ENCODE assay signal across 26 cellular contexts in the genomic region with DNA sequence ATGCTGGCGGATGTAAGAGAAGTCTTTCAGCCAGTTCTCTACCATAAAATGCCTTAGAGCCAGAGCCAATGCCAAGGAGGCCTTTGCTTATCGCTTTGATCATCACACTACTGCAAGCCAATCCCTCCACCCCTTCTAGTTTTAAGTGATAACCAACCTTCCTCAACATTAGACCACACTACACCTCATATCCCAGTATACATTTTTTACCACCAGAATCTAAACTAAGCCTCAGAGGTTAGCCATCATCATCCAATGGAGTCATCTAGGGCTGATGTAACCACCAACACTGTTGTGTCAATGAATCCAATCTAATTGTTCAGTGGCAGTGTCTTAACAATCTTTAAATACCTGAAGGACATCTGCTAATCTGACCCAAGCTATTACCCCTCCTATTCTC. TPM values are rescaled to one million over a fixed set of nuclear protein-coding genes. Genes with fewer than 3 reads are reported as not detected.
DNase-seq lines count a peak whose midpoint lies in the region; ATAC-seq, FAIRE-seq and TF ChIP-seq lines count a peak whose summit lies in the region.
"Had no signal": no experiment of that assay in that cellular context is flagged by ENCODE, and none has a peak within 500 bp of the region (broad histone marks: within the 10 kb centered on the region; RNA-seq: fewer than 3 reads in every experiment).

No MANE protein-coding gene starts in this region.

- in situ Hi-C loops in IMR-90 (cut with MboI; ENCODE audit: low sequenced_read_pairs): no loop called here
- in situ Hi-C loops in K562 (cut with MboI): no loop called here

- peaks cover 19 to 37% of the 10 kb centered on the region in 2 experiments for H3K79me1 ChIP-seq in IMR-90 (ENCODE audit: low read depth in 1 of 2, low read length in 2 of 2)

- no peak overlapping the region for H3K14ac ChIP-seq in IMR-90 (replicated peaks; ENCODE audit: low read depth, low read length)

- H3K4me1 Mint-ChIP-seq in activated T-cell treated with anti-CD3 and anti-CD28 coated beads, Interleukin-2, amount 50 U/mL, for 24 hours (ENCODE audit: low read depth): peaks cover 54% of the 10 kb centered on the region
- H3K4me1 Mint-ChIP-seq in stimulated activated memory B cell treated with anti-CD40 and anti-IgM and Interleukin-4, amounts not matched to agents 10 μg/mL and 1 μg/mL and 100 μg/mL, for 72 hours: peaks cover 57% of the 10 kb centered on the region

- H3K9me3 ChIP-seq in IMR-90 (ENCODE audit: control insufficient read depth, insufficient read depth, low read length) (no peaks in the 10 kb centered on the region), K562 (replicated peaks; ENCODE audit: control insufficient read depth, insufficient read depth, low read depth, low read length) (no peaks in the 10 kb centered on the region)
- H3K9me3 ChIP-seq: A549, BLaER1, Caco-2, heart right ventricle had no signal

- H2BK15ac ChIP-seq in IMR-90 (ENCODE audit: low read depth, low read length): no peak overlapping the region

- H3K27me3 ChIP-seq in IMR-90 (ENCODE audit: control insufficient read depth, insufficient read depth, low read length) (no peaks in the 10 kb centered on the region), K562 (ENCODE audit: control insufficient read depth in 2 of 2, insufficient read depth in 2 of 2, low read length in 2 of 2) (no peaks in the 10 kb centered on the region)
- H3K27me3 ChIP-seq: BLaER1, heart right ventricle had no signal

- peak overlapping the region; percentile 4 for H3K27ac Mint-ChIP-seq in activated T-cell treated with anti-CD3 and anti-CD28 coated beads, Interleukin-2, amount 50 U/mL, for 24 hours
- H3K27ac Mint-ChIP-seq in stimulated activated memory B cell treated with anti-CD40 and anti-IgM and Interleukin-4, amounts not matched to agents 10 μg/mL and 1 μg/mL and 100 μg/mL, for 72 hours: peak overlapping the region; percentile 2
- H3K27ac Mint-ChIP-seq: activated CD4-positive, alpha-beta T cell treated with anti-CD3 and anti-CD28 coated beads, Interleukin-2, amount 10 ng/mL, durations not matched to agents 7 days and 5 days; activated naive CD4-positive, alpha-beta T cell treated with anti-CD3 and anti-CD28 coated beads for 36 hours had no signal

- peaks cover 15% of the 10 kb centered on the region; the same call in 1 of the 2 replicates for H4K20me1 ChIP-seq in IMR-90 (ENCODE audit: insufficient read depth, low read length)
- H4K20me1 ChIP-seq in K562 (replicated peaks; ENCODE audit: control insufficient read depth, insufficient read depth, low read length): 0 out of 2 replicates have a peak, but pooled peaks cover 3% of the 10 kb centered on the region

- H2AFZ ChIP-seq in IMR-90 (replicated peaks; ENCODE audit: low read length, poor library complexity) (no peak overlapping the region), K562 (ENCODE audit: low read depth, low read length) (no peak overlapping the region)

- H3K36me3 ChIP-seq in IMR-90 (ENCODE audit: control insufficient read depth, insufficient read depth, low read length) (no peaks in the 10 kb centered on the region), K562 (ENCODE audit: control insufficient read depth, insufficient read depth, low read length) (peaks cover 30% of the 10 kb centered on the region)

- peaks cover 73% of the 10 kb centered on the region for H3K36me3 Mint-ChIP-seq in activated T-cell treated with anti-CD3 and anti-CD28 coated beads, Interleukin-2, amount 50 U/mL, for 24 hours (ENCODE audit: low read depth)
- H3K36me3 Mint-ChIP-seq in stimulated activated memory B cell treated with anti-CD40 and anti-IgM and Interleukin-4, amounts not matched to agents 10 μg/mL and 1 μg/mL and 100 μg/mL, for 72 hours: peaks cover 33% of the 10 kb centered on the region

- peaks cover 4% of the 10 kb centered on the region; the same call in 1 of the 2 replicates for H3K9me1 ChIP-seq in IMR-90 (ENCODE audit: insufficient read depth, low read length)
- H3K9me1 ChIP-seq in K562 (ENCODE audit: control insufficient read depth, insufficient read depth, low read length): no peaks in the 10 kb centered on the region

- TF ChIP-seq RAD21 in IMR-90 (IDR thresholded peaks at IDR 0.05; ENCODE audit: low read length): no peak
- TF ChIP-seq RAD21 in K562 (CRISPR knock-in tag; conservative IDR thresholded peaks at IDR 0.05 in 1 of 2, IDR thresholded peaks at IDR 0.05 in 1 of 2): no peak

- no peak for TF ChIP-seq EP300 in K562 (IDR thresholded peaks at IDR 0.05; ENCODE audit: low read length)

- dilution Hi-C loops in IMR-90 (cut with HindIII; ENCODE audit: low sequenced_read_pairs, unreplicated experiment): no loop called here

- TF ChIP-seq POLR2A in IMR-90 (IDR thresholded peaks at IDR 0.05; ENCODE audit: low read depth, low read length) (no peak), K562 (conservative IDR thresholded peaks at IDR 0.05) (no peak)

- no peak overlapping the region for H4K91ac ChIP-seq in IMR-90 (ENCODE audit: insufficient read depth, low read depth, low read length)

- FAIRE-seq in K562 (lab: Jason Lieb, UNC): no peak
- FAIRE-seq: A549, H54 had no signal

- H4K5ac ChIP-seq in IMR-90 (ENCODE audit: low read depth, low read length): no peak overlapping the region

- CTCF ChIA-PET in IMR-90 (lab: Yijun Ruan, JAX) (no interaction called here), K562 (lab: Yijun Ruan, JAX; ENCODE audit: low intra/inter-chr PET ratio) (no interaction called here)

- no peak overlapping the region for H3K23ac ChIP-seq in IMR-90 (ENCODE audit: low read depth, low read length)

- DNase-seq in activated T-cell treated with anti-CD3 and anti-CD28 coated beads, Interleukin-2, amount 50 U/mL, for 24 hours: no peak
- no peak for DNase-seq in activated T-cell treated with anti-CD3 and anti-CD28 coated beads, Interleukin-2, amount 50 U/mL, for 48 hours
- DNase-seq in IMR-90 (peak; percentile 6), K562 (ENCODE audit: extremely low read depth in 1 of 4, low spot score in 3 of 4) (no peak), NCI-H2227 treated with DMSO at 0.1 percent for 48 hours (lab: John Stamatoyannopoulos, UW) (no peak), pons (ENCODE audit: low spot score) (no peak)
- DNase-seq: activated CD4-positive, alpha-beta T cell treated with anti-CD3 and anti-CD28 coated beads, Interleukin-2, amount 10 ng/mL, durations not matched to agents 7 days and 5 days; activated naive CD4-positive, alpha-beta T cell treated with anti-CD3 and anti-CD28 coated beads for 36 hours; Caco-2; DMS79; heart right ventricle; left cardiac atrium; NCI-H1694; NCI-H2171; NCI-H526; nucleus accumbens; stimulated activated CD8-positive, alpha-beta memory T cell treated with anti-CD3 and anti-CD28 coated beads, Interleukin-4, amount 100 ng/mL, for 48 hours; substantia nigra had no signal

- H2BK20ac ChIP-seq in IMR-90 (ENCODE audit: low read depth, low read length): no peak overlapping the region

- no peaks in the 10 kb centered on the region for H3K9me3 Mint-ChIP-seq in activated T-cell treated with anti-CD3 and anti-CD28 coated beads, Interleukin-2, amount 50 U/mL, for 24 hours
- H3K9me3 Mint-ChIP-seq in stimulated activated memory B cell treated with anti-CD40 and anti-IgM and Interleukin-4, amounts not matched to agents 10 μg/mL and 1 μg/mL and 100 μg/mL, for 72 hours: no peaks in the 10 kb centered on the region
- H3K9me3 Mint-ChIP-seq: activated CD4-positive, alpha-beta T cell treated with anti-CD3 and anti-CD28 coated beads, Interleukin-2, amount 10 ng/mL, durations not matched to agents 7 days and 5 days; activated naive CD4-positive, alpha-beta T cell treated with anti-CD3 and anti-CD28 coated beads for 36 hours had no signal

- H2AK9ac ChIP-seq in IMR-90 (replicated peaks; ENCODE audit: low read depth, low read length, poor library complexity): no peak overlapping the region

- H3K56ac ChIP-seq in IMR-90 (ENCODE audit: extremely low read depth, insufficient read depth, low read length): no peak overlapping the region

- ATAC-seq in IMR-90 (ENCODE audit: low read depth) (no peak; the same call in 1 of the 2 replicates), K562 (no peak), GM19455 (IDR thresholded peaks at IDR 0.05; ENCODE audit: unreplicated experiment) (no peak)
- no peak for ATAC-seq in stimulated activated memory B cell treated with anti-CD40 and anti-IgM and Interleukin-4, amounts not matched to agents 10 μg/mL and 1 μg/mL and 100 μg/mL, for 72 hours
- ATAC-seq: A549, heart right ventricle, left cardiac atrium had no signal

- H2AK5ac ChIP-seq in IMR-90 (ENCODE audit: low read depth, low read length): no peak overlapping the region

- H4K8ac ChIP-seq in IMR-90 (ENCODE audit: low read depth in 2 of 2, low read length in 2 of 2): no peak overlapping the region

- H3K18ac ChIP-seq in IMR-90 (ENCODE audit: low read depth, low read length): no peak overlapping the region

- no peak overlapping the region for H3K4me2 ChIP-seq in IMR-90 (ENCODE audit: low read depth, low read length)
- H3K4me2 ChIP-seq in K562 (ENCODE audit: insufficient read depth, low read length): 0 out of 2 replicates have a peak overlapping the region, but pooled peaks have one; percentile 0
- H3K4me2 ChIP-seq: A549, BLaER1 had no signal

- no peaks in the 10 kb centered on the region for H3K27me3 Mint-ChIP-seq in activated T-cell treated with anti-CD3 and anti-CD28 coated beads, Interleukin-2, amount 50 U/mL, for 24 hours
- H3K27me3 Mint-ChIP-seq in stimulated activated memory B cell treated with anti-CD40 and anti-IgM and Interleukin-4, amounts not matched to agents 10 μg/mL and 1 μg/mL and 100 μg/mL, for 72 hours: no peaks in the 10 kb centered on the region
- H3K27me3 Mint-ChIP-seq: activated CD4-positive, alpha-beta T cell treated with anti-CD3 and anti-CD28 coated beads, Interleukin-2, amount 10 ng/mL, durations not matched to agents 7 days and 5 days had no signal

- intact Hi-C loops in IMR-90 (cut with micrococcal nuclease): no loop called here
- intact Hi-C loops in K562 (cut with micrococcal nuclease): no loop called here

- no peak overlapping the region for H3K4me3 ChIP-seq in IMR-90 (ENCODE audit: insufficient read depth, low read depth, low read length)
- no peak overlapping the region for H3K4me3 ChIP-seq in K562
- H3K4me3 ChIP-seq: A549, BLaER1, heart right ventricle, SK-N-MC had no signal

- peaks cover 78% of the 10 kb centered on the region for H3K79me2 ChIP-seq in K562 (ENCODE audit: control insufficient read depth, insufficient read depth, low read length)

- no peak overlapping the region for H3K4ac ChIP-seq in IMR-90 (ENCODE audit: low read depth, low read length)

- 100% methylated on average over 1 of the region's 2 CpGs; no CpG with 5 or more reads in 1 of the 2 experiments for WGBS in IMR-90 (ENCODE audit: extremely low coverage in 2 of 2, insufficient read length in 1 of 2), 2 experiments
- 80% methylated on average over 2 of the region's 2 CpGs for WGBS in K562 (ENCODE audit: insufficient coverage, low coverage, missing lambda C conversion rate)

- POLR2A ChIA-PET in IMR-90 (lab: Charles Lee; ENCODE audit: unreplicated experiment) (no interaction called here), K562 (lab: Yijun Ruan, JAX) (interaction anchor here (1.2 kb wide), 1 partner anchor 9 kb away, joined by 4 read pairs; no protein-coding TSS in a partner anchor)

- no peak overlapping the region for H2BK5ac ChIP-seq in IMR-90 (ENCODE audit: low read depth, low read length, poor library complexity, severe bottlenecking)

- H3K4me3 Mint-ChIP-seq in activated T-cell treated with anti-CD3 and anti-CD28 coated beads, Interleukin-2, amount 50 U/mL, for 24 hours: no peak overlapping the region
- no peak overlapping the region for H3K4me3 Mint-ChIP-seq in stimulated activated memory B cell treated with anti-CD40 and anti-IgM and Interleukin-4, amounts not matched to agents 10 μg/mL and 1 μg/mL and 100 μg/mL, for 72 hours
- H3K4me3 Mint-ChIP-seq: activated CD4-positive, alpha-beta T cell treated with anti-CD3 and anti-CD28 coated beads, Interleukin-2, amount 10 ng/mL, durations not matched to agents 7 days and 5 days; activated naive CD4-positive, alpha-beta T cell treated with anti-CD3 and anti-CD28 coated beads for 36 hours had no signal

- no peak overlapping the region for H3K27ac ChIP-seq in IMR-90 (ENCODE audit: insufficient read depth, low read length)
- no peak overlapping the region for H3K27ac ChIP-seq in K562 (ENCODE audit: extremely low read depth, low read depth, low read length)
- H3K27ac ChIP-seq: A549, BLaER1, heart right ventricle, RWPE1, SK-N-MC had no signal

- no peak overlapping the region for H2BK120ac ChIP-seq in IMR-90 (ENCODE audit: low read depth, low read length)

- H3K9ac ChIP-seq in IMR-90 (ENCODE audit: low read depth, low read length) (no peak overlapping the region), K562 (ENCODE audit: insufficient read depth in 1 of 2, low read depth in 2 of 2, low read length in 2 of 2) (no peak overlapping the region)
- H3K9ac ChIP-seq: BLaER1 had no signal

- no TSS peak for BruUV-seq in IMR-90 (replicated peaks; lab: Mats Ljungman, UMichigan)
- no TSS peak for BruUV-seq in K562 (replicated peaks; lab: Mats Ljungman, UMichigan)

- H3K4me1 ChIP-seq in IMR-90 (ENCODE audit: control insufficient read depth, insufficient read depth, low read length) (no peaks in the 10 kb centered on the region; the same call in 1 of the 2 replicates), K562 (replicated peaks in 1 of 2; ENCODE audit: control insufficient read depth in 2 of 2, insufficient read depth in 2 of 2, low read length in 2 of 2) (peaks cover 5 to 7% of the 10 kb centered on the region in 2 experiments; a peak in 4 of 5 replicates)

- TF ChIP-seq CTCF in IMR-90 (conservative IDR thresholded peaks at IDR 0.05; ENCODE audit: low read depth, low read length): no peak
- no peak for TF ChIP-seq CTCF in K562 (IDR thresholded peaks at IDR 0.05 in 2 of 3, conservative IDR thresholded peaks at IDR 0.05 in 1 of 3; ENCODE audit: insufficient read depth in 2 of 3, low read depth in 1 of 3, low read length in 3 of 3)

RNA-seq across cellular contexts. Expression of a gene that starts 6.4 kb away (rescaled TPM):
- 13.4 and 16.4 TPM in 2 replicates for total RNA-seq in IMR-90 (2012; rRNA removed)
- 5.5 and 7.3 TPM in 2 replicates for polyA plus RNA-seq in IMR-90 (2012; rRNA removed)
- polyA plus RNA-seq in IMR-90 (2012; cell fraction: cytosol; rRNA removed): 0.92 and 1.1 TPM in 2 replicates
- polyA plus RNA-seq in IMR-90 (2012; cell fraction: nucleus; rRNA removed; ENCODE audit: low replicate concordance): 3.2 and 16.5 TPM in 2 replicates
- 23.4 and 99.7 TPM in 2 replicates for total RNA-seq in K562 (2011; cell fraction: chromatin; rRNA removed; ENCODE audit: low replicate concordance)
- 12.8 and 18.8 TPM in 2 replicates for total RNA-seq in K562 (2011; cell fraction: nucleolus; rRNA removed)
- total RNA-seq in K562 (2011; cell fraction: nucleoplasm; rRNA removed): 23.4 and 26.0 TPM in 2 replicates
- 18.3 and 19.1 TPM in 2 replicates for total RNA-seq in K562 (2014; rRNA removed)
- total RNA-seq in K562 (2014; rRNA removed; fragmentation: Illumina TruSeq; extraction: Trizol): 37.7 and 42.9 TPM in 2 replicates
- 28.6 and 31.8 TPM in 2 replicates for total RNA-seq in K562 (2015; rRNA removed; fragmentation: Illumina TruSeq; extraction: Trizol)
- total RNA-seq in K562 (2021): 20.1 and 25.6 TPM in 2 replicates
- 35.8 and 39.3 TPM in 2 replicates for polyA plus RNA-seq in K562 (2011; rRNA removed)
- 4.5 and 8.0 TPM in 2 replicates for polyA plus RNA-seq in K562 (2011; cell fraction: cytosol; rRNA removed)
- 31.8 and 55.7 TPM in 2 replicates for polyA plus RNA-seq in K562 (2011; cell fraction: nucleus; rRNA removed)
- polyA plus RNA-seq in K562 (2012): 13.7 and 17.0 TPM in 2 replicates
- 27.2 and 31.3 TPM in 2 replicates for polyA plus RNA-seq in K562 (2014; fragmentation: Illumina TruSeq; extraction: Trizol)
- 10 to 100 TPM; 11.8 to 16.2 TPM for polyA plus RNA-seq in K562 (2014; fragmentation: Nextera tagmentation; extraction: Ambion mirVana)
- polyA plus RNA-seq in K562 (2014; rRNA removed): 27.5 and 29.7 TPM in 2 replicates
- polyA minus RNA-seq in K562 (2011; rRNA and poly(A)+ RNA removed): 23.9 and 31.9 TPM in 2 replicates
- polyA minus RNA-seq in K562 (2011; cell fraction: cytosol; rRNA and poly(A)+ RNA removed): 11.1 and 11.2 TPM in 2 replicates
- polyA minus RNA-seq in K562 (2011; cell fraction: nucleus; rRNA and poly(A)+ RNA removed): 22.1 and 40.3 TPM in 2 replicates

RNA-seq across cellular contexts. Expression of a gene that starts 18.8 kb away (rescaled TPM):
- total RNA-seq in IMR-90 (2012; rRNA removed) (5.9 and 9.4 TPM in 2 replicates), K562 (2014; rRNA removed) (5.4 and 6.3 TPM in 2 replicates), K562 (2014; rRNA removed; fragmentation: Illumina TruSeq; extraction: Trizol) (9.3 and 9.5 TPM in 2 replicates), K562 (2015; rRNA removed; fragmentation: Illumina TruSeq; extraction: Trizol) (9.0 and 10.3 TPM in 2 replicates), K562 (2021) (6.5 and 7.5 TPM in 2 replicates)
- polyA plus RNA-seq in IMR-90 (2012; rRNA removed) (1.8 and 2.2 TPM in 2 replicates), K562 (2011; rRNA removed) (5.2 and 7.0 TPM in 2 replicates), K562 (2014; fragmentation: Illumina TruSeq; extraction: Trizol) (6.5 and 6.9 TPM in 2 replicates), K562 (2014; fragmentation: Nextera tagmentation; extraction: Ambion mirVana) (1 to 10 TPM; 3.2 to 3.3 TPM), K562 (2014; rRNA removed) (3.7 and 4.5 TPM in 2 replicates)
- 0.32 and 1.3 TPM in 2 replicates for polyA plus RNA-seq in IMR-90 (2012; cell fraction: cytosol; rRNA removed)
- 0.55 and 4.0 TPM in 2 replicates for polyA plus RNA-seq in IMR-90 (2012; cell fraction: nucleus; rRNA removed; ENCODE audit: low replicate concordance)
- 4.2 and 13.2 TPM in 2 replicates for total RNA-seq in K562 (2011; cell fraction: chromatin; rRNA removed; ENCODE audit: low replicate concordance)
- 1.2 and 1.3 TPM in 2 replicates for total RNA-seq in K562 (2011; cell fraction: nucleolus; rRNA removed)
- total RNA-seq in K562 (2011; cell fraction: nucleoplasm; rRNA removed): 2.1 and 3.7 TPM in 2 replicates
- polyA plus RNA-seq in K562 (2011; cell fraction: cytosol; rRNA removed): 0.76 and 2.3 TPM in 2 replicates
- polyA plus RNA-seq in K562 (2011; cell fraction: nucleus; rRNA removed): 3.3 and 4.0 TPM in 2 replicates
- polyA plus RNA-seq in K562 (2012): 2.9 and 3.0 TPM in 2 replicates
- 10.0 and 13.8 TPM in 2 replicates for polyA minus RNA-seq in K562 (2011; rRNA and poly(A)+ RNA removed)
- polyA minus RNA-seq in K562 (2011; cell fraction: cytosol; rRNA and poly(A)+ RNA removed): 3.7 and 5.6 TPM in 2 replicates
- 2.7 and 3.4 TPM in 2 replicates for polyA minus RNA-seq in K562 (2011; cell fraction: nucleus; rRNA and poly(A)+ RNA removed)

RNA-seq across cellular contexts. Expression of a gene that starts 45.9 kb away (rescaled TPM):
- total RNA-seq in IMR-90 (2012; rRNA removed) (under 0.01 and 0.28 TPM in 2 replicates), K562 (2014; rRNA removed) (0.14 TPM in 1 of 2 replicates, not detected in the other), K562 (2014; rRNA removed; fragmentation: Illumina TruSeq; extraction: Trizol) (0.11 and 0.32 TPM in 2 replicates), K562 (2015; rRNA removed; fragmentation: Illumina TruSeq; extraction: Trizol) (0.29 and 0.30 TPM in 2 replicates), K562 (2021) (0.11 TPM in 2 replicates)
- polyA plus RNA-seq in IMR-90 (2012; rRNA removed) (0.10 and 0.19 TPM in 2 replicates), K562 (2011; rRNA removed) (0.04 and 0.19 TPM in 2 replicates), K562 (2014; fragmentation: Illumina TruSeq; extraction: Trizol) (0.29 and 0.30 TPM in 2 replicates), K562 (2014; fragmentation: Nextera tagmentation; extraction: Ambion mirVana) (under 1 TPM; 0.07 to 0.08 TPM), K562 (2014; rRNA removed) (0.03 and 0.15 TPM in 2 replicates)
- polyA plus RNA-seq in IMR-90 (2012; cell fraction: cytosol; rRNA removed): 0.01 and 0.09 TPM in 2 replicates
- 0.33 and 1.2 TPM in 2 replicates for polyA plus RNA-seq in IMR-90 (2012; cell fraction: nucleus; rRNA removed; ENCODE audit: low replicate concordance)
- total RNA-seq in K562 (2011; cell fraction: chromatin; rRNA removed; ENCODE audit: low replicate concordance): 0.18 TPM in 1 of 2 replicates, not detected in the other
- total RNA-seq in K562 (2011; cell fraction: nucleolus; rRNA removed): not detected in 2 replicates
- 0.46 TPM in 1 of 2 replicates, not detected in the other for total RNA-seq in K562 (2011; cell fraction: nucleoplasm; rRNA removed)
- 0.10 TPM in 1 of 2 replicates, not detected in the other for polyA plus RNA-seq in K562 (2011; cell fraction: cytosol; rRNA removed)
- polyA plus RNA-seq in K562 (2011; cell fraction: nucleus; rRNA removed): 0.33 and 0.42 TPM in 2 replicates
- polyA plus RNA-seq in K562 (2012): 0.12 and 0.24 TPM in 2 replicates
- 0.14 and 0.15 TPM in 2 replicates for polyA minus RNA-seq in K562 (2011; rRNA and poly(A)+ RNA removed)
- polyA minus RNA-seq in K562 (2011; cell fraction: cytosol; rRNA and poly(A)+ RNA removed): not detected in 2 replicates
- 0.13 and 0.33 TPM in 2 replicates for polyA minus RNA-seq in K562 (2011; cell fraction: nucleus; rRNA and poly(A)+ RNA removed)
- total RNA-seq: activated naive CD4-positive, alpha-beta T cell treated with anti-CD3 and anti-CD28 coated beads for 36 hours; epithelial cell of proximal tubule had no signal
